Comparison of ENCODE assay signal across 10 cellular contexts in the genomic region with DNA sequence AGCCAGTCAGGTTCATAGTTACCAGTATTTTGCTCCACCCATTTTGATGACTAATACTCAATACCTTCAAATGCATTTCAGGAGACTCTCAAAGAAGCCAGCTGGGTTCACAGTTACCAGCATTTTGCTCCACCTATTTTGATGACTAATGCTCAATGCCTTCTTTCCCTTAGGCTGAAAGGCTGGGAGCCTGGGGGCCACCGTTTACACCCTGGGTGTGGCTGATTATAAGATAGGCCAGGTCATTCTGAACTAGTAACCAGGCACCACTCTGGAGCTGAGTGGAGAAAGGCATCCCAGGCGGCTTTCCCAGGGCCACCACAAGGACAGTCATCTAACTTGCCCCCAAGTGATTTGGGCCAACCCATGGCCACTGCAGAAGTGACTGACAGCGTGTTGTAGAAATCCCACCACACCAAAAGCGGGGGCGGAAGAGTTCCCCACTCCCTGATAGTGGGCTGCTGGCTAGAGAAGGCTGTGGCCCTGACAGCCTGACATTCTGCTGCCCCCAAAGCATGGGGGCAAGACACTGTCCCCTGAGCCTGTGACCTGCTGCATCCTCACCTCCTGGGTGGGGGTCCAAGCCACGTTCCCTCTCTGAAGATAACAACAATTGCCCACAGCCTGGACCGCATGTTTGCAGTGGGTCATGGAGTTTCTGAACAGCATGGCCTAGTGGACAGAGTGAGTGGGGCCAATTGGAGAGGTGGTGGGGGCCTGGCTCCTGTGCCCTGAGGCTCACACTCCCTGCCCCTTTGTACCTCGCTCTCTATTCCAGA. TPM values are rescaled to one million over a fixed set of nuclear protein-coding genes. Genes with fewer than 3 reads are reported as not detected.
DNase-seq lines count a peak whose midpoint lies in the region; ATAC-seq, FAIRE-seq and TF ChIP-seq lines count a peak whose summit lies in the region.
"Had no signal": no experiment of that assay in that cellular context is flagged by ENCODE, and none has a peak within 500 bp of the region (broad histone marks: within the 10 kb centered on the region; RNA-seq: fewer than 3 reads in every experiment).

No MANE protein-coding gene starts in this region.

- no peak overlapping the region for H3K27ac ChIP-seq in fibroblast of lung (ENCODE audit: insufficient read depth, low read length)
- H3K27ac ChIP-seq in small intestine (ENCODE audit: low read depth in 1 of 2, low read length in 1 of 2) = peak overlapping the region in 1 of 2 donors; percentile 39
- H3K27ac ChIP-seq in sigmoid colon = no peak overlapping the region

- 61 to 77% (median 64%) methylated on average over 8 of the region's 8 CpGs for WGBS in small intestine, 3 donors
- WGBS in sigmoid colon, 2 donors = 79 to 88% methylated on average over 8 of the region's 8 CpGs

- peaks cover 6% of the 10 kb centered on the region for H3K27me3 Mint-ChIP-seq in stimulated activated naive CD8-positive, alpha-beta T cell treated with anti-CD3 and anti-CD28 coated beads, Interleukin-15, amount 100 ng/mL, for 72 hours

- H3K36me3 ChIP-seq in fibroblast of lung (ENCODE audit: control insufficient read depth, insufficient read depth, low read length) (no peaks in the 10 kb centered on the region), small intestine (ENCODE audit: control insufficient read depth in 2 of 2, insufficient read depth in 2 of 2, low read length in 2 of 2) (no peaks in the 10 kb centered on the region), sigmoid colon (no peaks in the 10 kb centered on the region)

- no peaks in the 10 kb centered on the region for H3K4me1 Mint-ChIP-seq in stimulated activated naive CD8-positive, alpha-beta T cell treated with anti-CD3 and anti-CD28 coated beads, Interleukin-15, amount 100 ng/mL, for 72 hours

- no peak overlapping the region for H3K4me2 ChIP-seq in fibroblast of lung (ENCODE audit: extremely low read depth, insufficient read depth, low read length)

- no peaks in the 10 kb centered on the region for H3K9me3 Mint-ChIP-seq in stimulated activated naive CD8-positive, alpha-beta T cell treated with anti-CD3 and anti-CD28 coated beads, Interleukin-15, amount 100 ng/mL, for 72 hours

- no peak overlapping the region for H3K27ac Mint-ChIP-seq in stimulated activated naive CD8-positive, alpha-beta T cell treated with anti-CD3 and anti-CD28 coated beads, Interleukin-15, amount 100 ng/mL, for 72 hours

- H3K79me2 ChIP-seq in fibroblast of lung (ENCODE audit: control insufficient read depth, insufficient read depth, low read length) = no peaks in the 10 kb centered on the region

- H4K20me1 ChIP-seq in fibroblast of lung (ENCODE audit: control insufficient read depth, extremely low read depth, insufficient read depth, low read length) = no peaks in the 10 kb centered on the region

- peak; percentile 54 for DNase-seq in SIG-M5 treated with dmso at 0.1 percent for 504 hours (lab: John Stamatoyannopoulos, UW; ENCODE audit: unreplicated experiment)
- DNase-seq in SIG-M5 (lab: John Stamatoyannopoulos, UW) = no peak
- DNase-seq in RKO (ENCODE audit: low spot score) = peak; percentile 22
- peak; percentile 64 to 88 for DNase-seq in fibroblast of lung (ENCODE audit: low read depth in 2 of 2)
- peak; percentile 98 for DNase-seq in small intestine
- no peak for DNase-seq in stimulated activated naive CD8-positive, alpha-beta T cell treated with anti-CD3 and anti-CD28 coated beads, Interleukin-15, amount 100 ng/mL, for 72 hours
- DNase-seq in sigmoid colon = no peak
- DNase-seq in GM19238 (ENCODE audit: insufficient read length, low spot score) = no peak
- DNase-seq: stimulated activated naive CD4-positive, alpha-beta T cell treated with Interleukin-2 at 50 U/mL for 16 hours had no signal

- no peak for TF ChIP-seq POLR2A in sigmoid colon (IDR thresholded peaks at IDR 0.05)

- H3K4me1 ChIP-seq in fibroblast of lung (ENCODE audit: control insufficient read depth, extremely low read depth, insufficient read depth, low read length) (peaks cover 16% of the 10 kb centered on the region), small intestine (ENCODE audit: control insufficient read depth in 2 of 2, insufficient read depth in 1 of 2, low read depth in 1 of 2, low read length in 1 of 2) (peaks cover 0 to 14% of the 10 kb centered on the region in 2 donors), sigmoid colon (peaks cover 0 to 20% (median 15%) of the 10 kb centered on the region in 4 donors)

- H2AFZ ChIP-seq in fibroblast of lung (ENCODE audit: low read length) = no peak overlapping the region

- intact Hi-C loops in sigmoid colon (cut with DNase I) = no loop called here

- H3K9ac ChIP-seq in fibroblast of lung (ENCODE audit: insufficient read depth, low read length) = no peak overlapping the region

- no peak for FAIRE-seq in small intestine (lab: Jason Lieb, UNC)

- no peak for TF ChIP-seq CTCF in fibroblast of lung (conservative IDR thresholded peaks at IDR 0.05 in 1 of 2, IDR thresholded peaks at IDR 0.05 in 1 of 2; ENCODE audit: low read depth in 1 of 2, low read length in 2 of 2)
- no peak for TF ChIP-seq CTCF in sigmoid colon (IDR thresholded peaks at IDR 0.05)

- H3K9me3 ChIP-seq in fibroblast of lung (ENCODE audit: control insufficient read depth, insufficient read depth, low read depth, low read length) (no peaks in the 10 kb centered on the region), small intestine (ENCODE audit: control insufficient read depth, low read depth) (no peaks in the 10 kb centered on the region), sigmoid colon (no peaks in the 10 kb centered on the region)

- TF ChIP-seq EP300 in sigmoid colon (IDR thresholded peaks at IDR 0.05) = no peak

- no peak overlapping the region for H3K4me3 Mint-ChIP-seq in stimulated activated naive CD8-positive, alpha-beta T cell treated with anti-CD3 and anti-CD28 coated beads, Interleukin-15, amount 100 ng/mL, for 72 hours

- no peak overlapping the region for H3K4me3 ChIP-seq in fibroblast of lung (replicated peaks in 1 of 4; ENCODE audit: control extremely low read depth in 1 of 4, insufficient read depth in 1 of 4, low read depth in 3 of 4, low read length in 4 of 4)
- no peak overlapping the region for H3K4me3 ChIP-seq in small intestine (ENCODE audit: low read depth in 1 of 2, low read length in 2 of 2)
- no peak overlapping the region for H3K4me3 ChIP-seq in sigmoid colon

- H3K27me3 ChIP-seq in fibroblast of lung (ENCODE audit: control insufficient read depth, insufficient read depth, low read length) (peaks cover 4% of the 10 kb centered on the region), small intestine (ENCODE audit: control insufficient read depth in 2 of 2, insufficient read depth in 2 of 2, low read length in 2 of 2) (no peaks in the 10 kb centered on the region), sigmoid colon (no peaks in the 10 kb centered on the region)

- no peak for ATAC-seq in stimulated activated naive CD8-positive, alpha-beta T cell treated with anti-CD3 and anti-CD28 coated beads, Interleukin-15, amount 100 ng/mL, for 72 hours

RNA-seq across cellular contexts. Expression of a gene that starts 23.0 kb away (rescaled TPM):
- under 0.01 TPM in 1 of 2 replicates, not detected in the other for total RNA-seq in fibroblast of lung
- polyA plus RNA-seq in fibroblast of lung = 0.07 TPM in 2 replicates
- polyA plus RNA-seq in fibroblast of lung (2012) = 0.06 TPM in 1 of 2 replicates, not detected in the other
- not detected in 2 replicates for polyA minus RNA-seq in fibroblast of lung (ENCODE audit: low replicate concordance)
- polyA plus RNA-seq in small intestine = 10 to 100 TPM in 2 of 3 donors, 1 to 10 TPM in 1; 5.9 to 40.0 (median 18.4) TPM
- under 1 TPM in 1 of 4 donors, not detected in 3; 0.16 TPM for total RNA-seq in sigmoid colon
- polyA plus RNA-seq in sigmoid colon = under 1 TPM; 0.60 to 0.82 (median 0.69) TPM

RNA-seq across cellular contexts. Expression of a gene that starts 58.9 kb away (rescaled TPM):
- not detected in 2 replicates for total RNA-seq in fibroblast of lung
- polyA plus RNA-seq in fibroblast of lung = not detected in 2 replicates
- polyA plus RNA-seq in fibroblast of lung (2012) = not detected in 2 replicates
- not detected in 2 replicates for polyA minus RNA-seq in fibroblast of lung (ENCODE audit: low replicate concordance)
- polyA plus RNA-seq in small intestine = under 1 TPM in 1 of 3 donors, not detected in 2; 0.01 TPM
- not detected for total RNA-seq in sigmoid colon
- not detected for polyA plus RNA-seq in sigmoid colon
- polyA plus RNA-seq: adipose tissue had no signal

Comparison
In these comparisons a context has a peak if more than half of its experiments do, and no peak if none do; other contexts are left out.
1. DNase-seq: peak in SIG-M5 treated with dmso at 0.1 percent for 504 hours (single experiment), RKO (single experiment), fibroblast of lung (2 of 2) and small intestine (single experiment); none in SIG-M5 (single experiment), stimulated activated naive CD8-positive, alpha-beta T cell treated with anti-CD3 and anti-CD28 coated beads, Interleukin-15, amount 100 ng/mL, for 72 hours (0 of 2), sigmoid colon (single experiment) and GM19238 (single experiment).